Comparison of ENCODE assay signal across 1 cellular context in genomic region chr12:101018540-101018939, GRCh38.
A peak's percentile ranks its signal among the peaks of the same experiment; 100 is the strongest.
TF ChIP-seq lines count a peak whose summit lies in the region.

No MANE protein-coding gene starts in this region.

TF ChIP-seq in SK-N-SH, 30 proteins besides CTCF, POLR2A, EP300 and RAD21 (continued from another document):
- TF ChIP-seq REST (IDR thresholded peaks at IDR 0.05; ENCODE audit: low read depth, low read length) (no peak), MEF2A (IDR thresholded peaks at IDR 0.05; ENCODE audit: borderline replicate concordance, low read depth) (peak; percentile 64), ELF1 (IDR thresholded peaks at IDR 0.05) (peak; percentile 29; the same call in 1 of the 2 replicates), EZH2phosphoT487 (IDR thresholded peaks at IDR 0.05; ENCODE audit: borderline replicate concordance, low read depth) (no peak), SMC3 (IDR thresholded peaks at IDR 0.05; ENCODE audit: low read depth, low read length) (no peak), NRF1 (IDR thresholded peaks at IDR 0.05; ENCODE audit: low read depth, low read length) (no peak), RXRA (IDR thresholded peaks at IDR 0.05; ENCODE audit: borderline replicate concordance, low read depth) (peak; percentile 90), TCF12 (IDR thresholded peaks at IDR 0.05) (peak; percentile 88), FOXM1 (IDR thresholded peaks at IDR 0.05; ENCODE audit: low read depth) (peak; percentile 62; the same call in 1 of the 2 replicates), FOSL2 (IDR thresholded peaks at IDR 0.05; ENCODE audit: borderline replicate concordance, low read depth) (peak; percentile 97), YY1 (IDR thresholded peaks at IDR 0.05; ENCODE audit: low read depth) (0 out of 2 replicates have a peak, but pooled peaks have one; percentile 20), ZBTB33 (IDR thresholded peaks at IDR 0.05; ENCODE audit: borderline replicate concordance, low read depth) (peak; percentile 53; the same call in 1 of the 2 replicates), GABPA (IDR thresholded peaks at IDR 0.05; ENCODE audit: low read depth) (no peak), PBX3 (IDR thresholded peaks at IDR 0.05) (peak; percentile 87), MXI1 (IDR thresholded peaks at IDR 0.05; ENCODE audit: low read depth, low read length) (no peak)
